15 cellular contexts compared by ENCODE assay signal in genomic region chr15:60442031-60442665, GRCh38. TPM values are rescaled to one million over a fixed set of nuclear protein-coding genes. Genes with fewer than 3 reads are reported as not detected.
DNase-seq lines count a peak whose midpoint lies in the region; ATAC-seq, FAIRE-seq and TF ChIP-seq lines count a peak whose summit lies in the region.
"Had no signal": no experiment of that assay in that cellular context is flagged by ENCODE, and none has a peak within 500 bp of the region (broad histone marks: within the 10 kb centered on the region; RNA-seq: fewer than 3 reads in every experiment).

No MANE protein-coding gene starts in this region.

- ATAC-seq in A549 (no peak), RWPE2 (ENCODE audit: low read depth) (no peak), HG02763 (IDR thresholded peaks at IDR 0.05; ENCODE audit: unreplicated experiment) (no peak)
- ATAC-seq: GM12878, HCT116 had no signal

- TF ChIP-seq CTCF in A549 (IDR thresholded peaks at IDR 0.05) (no peak), RWPE2 (IDR thresholded peaks at IDR 0.05; ENCODE audit: poor library complexity, severe bottlenecking) (no peak), keratinocyte (optimal IDR thresholded peaks at IDR 0.05 in 1 of 3, IDR thresholded peaks at IDR 0.05 in 1 of 3, conservative IDR thresholded peaks at IDR 0.05 in 1 of 3; ENCODE audit: extremely low read depth in 1 of 3, insufficient read depth in 2 of 3, low read length in 3 of 3) (no peak)

- H3K27me3 Mint-ChIP-seq in CD8-positive, alpha-beta memory T cell, result no peaks in the 10 kb centered on the region

- H4K20me1 ChIP-seq in keratinocyte (ENCODE audit: control insufficient read depth, extremely low read depth, insufficient read depth, low read length), result no peaks in the 10 kb centered on the region

- DNase-seq in A549 (ENCODE audit: low read depth in 1 of 2, low spot score in 1 of 2), result no peak
- DNase-seq in RWPE2 (ENCODE audit: low spot score), result no peak
- no peak for DNase-seq in keratinocyte (ENCODE audit: low read depth, low spot score)
- no peak for DNase-seq in CD8-positive, alpha-beta memory T cell
- DNase-seq in NCI-H82 treated with DMSO at 0.1 percent for 48 hours (lab: John Stamatoyannopoulos, UW; ENCODE audit: unreplicated experiment), result no peak
- DNase-seq: 8988T, KBM-7, NCI-H526 had no signal

- H3K9me1 ChIP-seq in keratinocyte (ENCODE audit: control insufficient read depth, extremely low read depth, insufficient read depth, low read length), result no peaks in the 10 kb centered on the region

- no peaks in the 10 kb centered on the region for H3K27me3 ChIP-seq in RWPE2 (ENCODE audit: insufficient read depth, poor library complexity, severe bottlenecking)
- H3K27me3 ChIP-seq in keratinocyte (ENCODE audit: control insufficient read depth, extremely low read depth, insufficient read depth, low read length), result no peaks in the 10 kb centered on the region
- no peaks in the 10 kb centered on the region for H3K27me3 ChIP-seq in CD8-positive, alpha-beta memory T cell (ENCODE audit: insufficient read depth, low read length, poor library complexity, severe bottlenecking)
- H3K27me3 ChIP-seq: BLaER1 treated with 17β-estradiol and CSF1 and Interleukin-3, amounts not matched to agents 10 nM and 100 nM; SJSA1 had no signal

- H3K36me3 Mint-ChIP-seq in CD8-positive, alpha-beta memory T cell, result peaks cover 0 to 39% (median 7%) of the 10 kb centered on the region in 3 donors

- peaks cover 67% of the 10 kb centered on the region for H3K36me3 ChIP-seq in RWPE2 (ENCODE audit: low read depth)
- H3K36me3 ChIP-seq in keratinocyte (ENCODE audit: control insufficient read depth in 2 of 2, extremely low read depth in 1 of 2, insufficient read depth in 2 of 2, low read length in 2 of 2), result peaks cover 0 to 7% of the 10 kb centered on the region in 2 experiments
- H3K36me3 ChIP-seq in CD8-positive, alpha-beta memory T cell (ENCODE audit: insufficient read depth, low read length), result no peaks in the 10 kb centered on the region

- H3K4me2 ChIP-seq in A549 (0 out of 3 replicates have a peak overlapping the region, but pooled peaks have one; percentile 2), keratinocyte (ENCODE audit: control insufficient read depth, extremely low read depth, insufficient read depth, low read depth, low read length) (no peak overlapping the region)
- H3K4me2 ChIP-seq: BLaER1 treated with 17β-estradiol and CSF1 and Interleukin-3, amounts not matched to agents 10 nM and 100 nM had no signal

- no peak overlapping the region for H3K4me3 Mint-ChIP-seq in CD8-positive, alpha-beta memory T cell

- peak overlapping the region in 1 of 2 experiments; percentile 83; a peak in 3 of 6 replicates for H3K27ac ChIP-seq in A549
- peak overlapping the region; percentile 48 for H3K27ac ChIP-seq in RWPE2 (ENCODE audit: poor library complexity, severe bottlenecking)
- H3K27ac ChIP-seq in keratinocyte (ENCODE audit: control insufficient read depth, insufficient read depth, low read length), result no peak overlapping the region
- no peak overlapping the region for H3K27ac ChIP-seq in CD8-positive, alpha-beta memory T cell (ENCODE audit: low read depth, low read length)
- H3K27ac ChIP-seq: BLaER1 treated with 17β-estradiol and CSF1 and Interleukin-3, amounts not matched to agents 10 nM and 100 nM; RWPE1; SJSA1 had no signal

- H3K9ac ChIP-seq in keratinocyte (ENCODE audit: control insufficient read depth, extremely low read depth, insufficient read depth, low read length), result no peak overlapping the region
- H3K9ac ChIP-seq: BLaER1 treated with 17β-estradiol and CSF1 and Interleukin-3, amounts not matched to agents 10 nM and 100 nM had no signal

- dilution Hi-C loops in keratinocyte (cut with MboI; ENCODE audit: extremely low pct_ligation_motif_present, low sequenced_read_pairs), result no loop called here

- peaks cover 53% of the 10 kb centered on the region for H3K4me1 ChIP-seq in A549
- peaks cover 28% of the 10 kb centered on the region for H3K4me1 ChIP-seq in RWPE2 (ENCODE audit: insufficient read depth, poor library complexity, severe bottlenecking)
- peaks cover 9% of the 10 kb centered on the region for H3K4me1 ChIP-seq in keratinocyte (ENCODE audit: control insufficient read depth, extremely low read depth, insufficient read depth, low read length)
- no peaks in the 10 kb centered on the region for H3K4me1 ChIP-seq in CD8-positive, alpha-beta memory T cell (ENCODE audit: insufficient read depth, low read length)

- CTCF ChIA-PET in A549 (lab: Yijun Ruan, JAX), result interaction anchor here (0.6 to 9.3 kb wide), 15 partner anchors 8 to 114 kb away, joined by 3 to 116 read pairs (median 4); partner anchors contain the start of gene ANXA2
- CTCF ChIA-PET in CD8-positive, alpha-beta memory T cell (lab: Charles Lee), result interaction anchor here (1.7 kb wide), 1 partner anchor 151 kb away, joined by 3 read pairs; no protein-coding TSS in a partner anchor

- no peak for TF ChIP-seq EP300 in A549 (IDR thresholded peaks at IDR 0.05)

- H3K27ac Mint-ChIP-seq in CD8-positive, alpha-beta memory T cell, result peak overlapping the region in 1 of 8 donors; percentile 36

- H3K4me3 ChIP-seq in A549 (no peak overlapping the region), RWPE2 (ENCODE audit: severe bottlenecking) (no peak overlapping the region), keratinocyte (ENCODE audit: control insufficient read depth in 2 of 3, extremely low read depth in 1 of 3, insufficient read depth in 2 of 3, low read depth in 1 of 3, low read length in 3 of 3) (no peak overlapping the region)
- H3K4me3 ChIP-seq in CD8-positive, alpha-beta memory T cell (ENCODE audit: low read length), result no peak overlapping the region
- H3K4me3 ChIP-seq: BLaER1 treated with 17β-estradiol and CSF1 and Interleukin-3, amounts not matched to agents 10 nM and 100 nM; GM12878; SJSA1 had no signal

- H3K9me3 ChIP-seq in A549, result no peaks in the 10 kb centered on the region
- no peaks in the 10 kb centered on the region for H3K9me3 ChIP-seq in RWPE2 (ENCODE audit: severe bottlenecking)
- H3K9me3 ChIP-seq in keratinocyte (ENCODE audit: control insufficient read depth, low read depth, low read length), result no peaks in the 10 kb centered on the region
- no peaks in the 10 kb centered on the region for H3K9me3 ChIP-seq in CD8-positive, alpha-beta memory T cell (ENCODE audit: low read length)
- H3K9me3 ChIP-seq: BLaER1 treated with 17β-estradiol and CSF1 and Interleukin-3, amounts not matched to agents 10 nM and 100 nM; SJSA1 had no signal

- peak; percentile 79 for FAIRE-seq in A549 (lab: Jason Lieb, UNC)
- peak; percentile 65 for FAIRE-seq in keratinocyte (lab: Jason Lieb, UNC)
- FAIRE-seq: GM12878, HTR-8/SVneo had no signal

- POLR2A ChIA-PET in A549 (lab: Yijun Ruan, JAX), result interaction anchor here (0.9 to 2.3 kb wide), 7 partner anchors 35 to 63 kb away, joined by 3 to 12 read pairs (median 5); partner anchors contain the start of gene ANXA2
- POLR2A ChIA-PET in CD8-positive, alpha-beta memory T cell (lab: Charles Lee), result no interaction called here

- no peak for TF ChIP-seq RAD21 in A549 (conservative IDR thresholded peaks at IDR 0.05 in 1 of 2, IDR thresholded peaks at IDR 0.05 in 1 of 2)

- H2AFZ ChIP-seq in keratinocyte (ENCODE audit: control insufficient read depth, low read length), result no peak overlapping the region

- no peaks in the 10 kb centered on the region for H3K9me3 Mint-ChIP-seq in CD8-positive, alpha-beta memory T cell

- H3K79me2 ChIP-seq in keratinocyte (ENCODE audit: control insufficient read depth, insufficient read depth, low read length), result peaks cover 6% of the 10 kb centered on the region

- peaks cover 7 to 11% (median 8%) of the 10 kb centered on the region in 3 donors for H3K4me1 Mint-ChIP-seq in CD8-positive, alpha-beta memory T cell

- no peak for TF ChIP-seq POLR2A in A549 (IDR thresholded peaks at IDR 0.05; ENCODE audit: low read length)

- 53% methylated on average over 2 of the region's 2 CpGs for WGBS in A549 (ENCODE audit: missing lambda C conversion rate)

TF ChIP-seq in A549, 52 proteins besides CTCF, POLR2A, EP300 and RAD21 (continues in another document):
- no peak for TF ChIP-seq HES2 (IDR thresholded peaks at IDR 0.05)
- no peak for TF ChIP-seq RARB (CRISPR knock-in tag; IDR thresholded peaks at IDR 0.05)

RNA-seq across cellular contexts. Expression of gene ICE2, which starts 36.8 kb away (rescaled TPM):
- polyA plus RNA-seq in A549 (2011; rRNA removed) (80.7 and 87.6 TPM in 2 replicates), A549 (2017; fragmentation: RNase III; extraction: RNeasy Plus Mini Kit Qiagen cat#74134 plus additional on column Dnase treatment) (36.9 to 44.0 TPM (median 43.1 TPM) in 3 replicates), keratinocyte (18.7 to 34.1 TPM (median 29.4 TPM) in 3 replicates)
- 22.8 and 23.5 TPM in 2 replicates for polyA plus RNA-seq in A549 (2012; cell fraction: cytosol; rRNA removed)
- 15.4 and 20.6 TPM in 2 replicates for polyA plus RNA-seq in A549 (2012; cell fraction: nucleus; rRNA removed)
- 57.6 and 63.4 TPM in 2 replicates for polyA minus RNA-seq in A549 (2011; rRNA and poly(A)+ RNA removed)
- 39.5 TPM for polyA plus RNA-seq in keratinocyte (2011; ENCODE audit: low read depth)
- polyA plus RNA-seq in keratinocyte (2011; cell fraction: cytosol; rRNA removed), result 12.2 and 36.9 TPM in 2 replicates
- 30.9 and 33.4 TPM in 2 replicates for polyA plus RNA-seq in keratinocyte (2011; cell fraction: nucleus; rRNA removed)
- polyA plus RNA-seq in keratinocyte (2012; ENCODE audit: low replicate concordance), result 16.6 and 21.3 TPM in 2 replicates
- 11.9 to 37.1 TPM (median 20.0 TPM) in 3 replicates for polyA minus RNA-seq in keratinocyte
- polyA minus RNA-seq in keratinocyte (2011; cell fraction: cytosol; rRNA and poly(A)+ RNA removed), result 19.8 TPM
- polyA minus RNA-seq in keratinocyte (2011; cell fraction: nucleus; rRNA and poly(A)+ RNA removed), result 37.0 and 43.3 TPM in 2 replicates
- total RNA-seq in CD8-positive, alpha-beta memory T cell, result 10 to 100 TPM; 51.7 to 59.5 TPM
- 57.5 TPM for polyA plus RNA-seq in CD8-positive, alpha-beta memory T cell

RNA-seq across cellular contexts. Expression of gene ANXA2, which starts 44.4 kb away (rescaled TPM):
- polyA plus RNA-seq in A549 (2011; rRNA removed) (5,725 and 5,746 TPM in 2 replicates), A549 (2017; fragmentation: RNase III; extraction: RNeasy Plus Mini Kit Qiagen cat#74134 plus additional on column Dnase treatment) (4,707 to 5,021 TPM (median 4,900 TPM) in 3 replicates), keratinocyte (10,132 to 15,949 TPM (median 11,017 TPM) in 3 replicates)
- polyA plus RNA-seq in A549 (2012; cell fraction: cytosol; rRNA removed), result 4,340 and 4,409 TPM in 2 replicates
- polyA plus RNA-seq in A549 (2012; cell fraction: nucleus; rRNA removed), result 2,599 and 4,127 TPM in 2 replicates
- polyA minus RNA-seq in A549 (2011; rRNA and poly(A)+ RNA removed), result 4,094 and 4,183 TPM in 2 replicates
- 4,066 TPM for polyA plus RNA-seq in keratinocyte (2011; ENCODE audit: low read depth)
- 14,846 and 18,096 TPM in 2 replicates for polyA plus RNA-seq in keratinocyte (2011; cell fraction: cytosol; rRNA removed)
- 11,086 and 11,309 TPM in 2 replicates for polyA plus RNA-seq in keratinocyte (2011; cell fraction: nucleus; rRNA removed)
- polyA plus RNA-seq in keratinocyte (2012; ENCODE audit: low replicate concordance), result 4,107 and 9,800 TPM in 2 replicates
- polyA minus RNA-seq in keratinocyte, result 5,148 to 8,880 TPM (median 8,598 TPM) in 3 replicates
- polyA minus RNA-seq in keratinocyte (2011; cell fraction: cytosol; rRNA and poly(A)+ RNA removed), result 5,055 TPM
- 2,602 and 4,474 TPM in 2 replicates for polyA minus RNA-seq in keratinocyte (2011; cell fraction: nucleus; rRNA and poly(A)+ RNA removed)
- 100 to 1,000 TPM; 212 to 219 TPM for total RNA-seq in CD8-positive, alpha-beta memory T cell
- polyA plus RNA-seq in CD8-positive, alpha-beta memory T cell, result 471 TPM
